ENCODE assay signal across 8 cellular contexts in the genomic region with DNA sequence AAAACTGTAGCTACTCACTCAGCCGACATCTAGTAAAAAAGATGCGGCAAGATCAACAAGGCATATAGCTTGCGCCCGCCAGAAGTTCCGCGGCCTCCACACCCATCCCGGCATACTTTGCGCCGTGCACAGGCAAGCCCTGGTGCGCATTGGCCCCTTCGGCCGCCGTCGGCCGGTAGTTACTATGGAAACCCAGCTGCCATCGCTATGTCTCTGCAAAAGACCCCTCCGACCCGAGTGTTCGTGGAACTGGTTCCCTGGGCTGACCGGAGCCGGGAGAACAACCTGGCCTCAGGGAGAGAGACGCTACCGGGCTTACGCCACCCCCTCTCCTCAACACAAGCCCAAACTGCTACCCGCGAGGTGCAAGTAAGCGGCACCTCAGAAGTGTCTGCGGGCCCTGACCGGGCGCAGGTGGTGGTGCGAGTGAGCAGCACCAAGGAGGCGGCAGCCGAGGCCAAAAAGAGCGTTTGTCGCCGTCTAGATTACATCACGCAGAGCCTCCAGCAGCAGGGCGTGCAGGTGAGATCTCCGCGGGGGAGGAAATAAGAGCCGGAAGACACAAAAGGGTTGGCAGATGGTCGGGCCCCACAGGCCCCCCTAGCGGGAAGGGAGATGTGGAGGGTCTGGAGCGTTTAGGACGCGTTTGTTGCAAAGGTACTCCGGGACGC. TPM values are rescaled to one million over a fixed set of nuclear protein-coding genes. Genes with fewer than 3 reads are reported as not detected.
DNase-seq lines count a peak whose midpoint lies in the region; ATAC-seq and TF ChIP-seq lines count a peak whose summit lies in the region.

A gene with protein sequence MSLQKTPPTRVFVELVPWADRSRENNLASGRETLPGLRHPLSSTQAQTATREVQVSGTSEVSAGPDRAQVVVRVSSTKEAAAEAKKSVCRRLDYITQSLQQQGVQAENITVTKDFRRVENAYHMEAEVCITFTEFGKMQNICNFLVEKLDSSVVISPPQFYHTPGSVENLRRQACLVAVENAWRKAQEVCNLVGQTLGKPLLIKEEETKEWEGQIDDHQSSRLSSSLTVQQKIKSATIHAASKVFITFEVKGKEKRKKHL (plus strand): TSS at position 182 of the 671 bp plus-strand sequence. CDS start 26 bp downstream, at position 208.

- POLR2A ChIA-PET in RWPE1 (lab: Yijun Ruan, JAX; ENCODE audit: low non-redundant PET), result interaction anchor here (0.5 kb wide), 1 partner anchor 329 kb away, joined by 5 read pairs; no protein-coding TSS in a partner anchor

- H3K4me2 ChIP-seq in Karpas-422 (ENCODE audit: low read depth, low read length, poor library complexity, severe bottlenecking), result peak within 1 kb of the TSS; percentile 88
- peak within 1 kb of the TSS; percentile 87 for H3K4me2 ChIP-seq in neural progenitor cell

- H3K9me2 ChIP-seq in Karpas-422 (replicated peaks; ENCODE audit: insufficient read depth, low read length), result no peaks in the 10 kb centered on the region

- peaks cover 10% of the 10 kb centered on the region for H3K36me3 Mint-ChIP-seq in neural progenitor cell

- H4K20me1 ChIP-seq in Karpas-422 (ENCODE audit: insufficient read depth, low read depth, low read length), result no peaks in the 10 kb centered on the region
- H4K20me1 ChIP-seq in neural progenitor cell (ENCODE audit: low read depth), result no peaks in the 10 kb centered on the region

- CTCF ChIA-PET in RWPE1 (lab: Yijun Ruan, JAX), result interaction anchor here (0.6 to 0.7 kb wide), 2 partner anchors 41 to 57 kb away, joined by 3 to 4 read pairs; no protein-coding TSS in a partner anchor

- H3K27me3 ChIP-seq in Karpas-422 (ENCODE audit: low read length) (no peaks in the 10 kb centered on the region), foreskin keratinocyte (no peaks in the 10 kb centered on the region), neural progenitor cell (no peaks in the 10 kb centered on the region), stomach smooth muscle (ENCODE audit: control insufficient read depth in 1 of 2, insufficient read depth in 2 of 2, low read length in 2 of 2) (no peaks in the 10 kb centered on the region)

- peak within 1 kb of the TSS; percentile 89 for H2AFZ ChIP-seq in Karpas-422 (ENCODE audit: low read length)
- H2AFZ ChIP-seq in neural progenitor cell (replicated peaks), result peak within 1 kb of the TSS; percentile 94

- peak within 1 kb of the TSS; percentile 98 for H3K4me3 Mint-ChIP-seq in neural progenitor cell

- H3K79me2 ChIP-seq in Karpas-422 (ENCODE audit: low read length) (peaks cover 51% of the 10 kb centered on the region), neural progenitor cell (ENCODE audit: low read depth) (peaks cover 8% of the 10 kb centered on the region)

- H3K27ac Mint-ChIP-seq in neural progenitor cell, result peak within 1 kb of the TSS; percentile 96

- H3K27me3 Mint-ChIP-seq in neural progenitor cell (ENCODE audit: insufficient read depth, low read depth), result no peaks in the 10 kb centered on the region

- H3F3A ChIP-seq in neural progenitor cell (ENCODE audit: low read depth), result peaks cover 4% of the 10 kb centered on the region

- peaks cover 4% of the 10 kb centered on the region for H3K4me1 Mint-ChIP-seq in neural progenitor cell

- peak within 1 kb of the TSS; percentile 91 for H3K27ac ChIP-seq in Karpas-422 (ENCODE audit: low read length)
- peak within 1 kb of the TSS; percentile 85 for H3K27ac ChIP-seq in RWPE1
- H3K27ac ChIP-seq in foreskin keratinocyte, result peak within 1 kb of the TSS; percentile 68
- no peak within 1 kb of the TSS for H3K27ac ChIP-seq in neural progenitor cell
- H3K27ac ChIP-seq in stomach smooth muscle (ENCODE audit: low read length), result peak within 1 kb of the TSS; percentile 3

- H3K9ac ChIP-seq in Karpas-422 (ENCODE audit: low read length), result peak within 1 kb of the TSS; percentile 83
- H3K9ac ChIP-seq in neural progenitor cell, result no peak within 1 kb of the TSS
- peak within 1 kb of the TSS; percentile 84 for H3K9ac ChIP-seq in stomach smooth muscle (ENCODE audit: low read length in 2 of 2)

- DNase-seq in EL (peak; percentile 81), Karpas-422 (peak; percentile 96), RWPE1 (ENCODE audit: low spot score) (peak; percentile 71), foreskin keratinocyte (peak; percentile 69 to 82), neural progenitor cell (ENCODE audit: low spot score) (peak; percentile 84)
- peak; percentile 70 for DNase-seq in activated effector memory CD4-positive, alpha-beta T cell treated with Interleukin-2 at 50 U/mL for 16 hours

- peak within 1 kb of the TSS; percentile 90 for H3K4me3 ChIP-seq in Karpas-422 (ENCODE audit: low read length)
- peak within 1 kb of the TSS; percentile 69 for H3K4me3 ChIP-seq in neural progenitor cell
- H3K4me3 ChIP-seq in stomach smooth muscle (ENCODE audit: low read length in 2 of 2), result peak within 1 kb of the TSS; percentile 99

- no peaks in the 10 kb centered on the region for H3K9me3 Mint-ChIP-seq in neural progenitor cell

- no peaks in the 10 kb centered on the region for H3K9me3 ChIP-seq in Karpas-422 (ENCODE audit: low read length)
- H3K9me3 ChIP-seq in neural progenitor cell (ENCODE audit: low read depth), result no peaks in the 10 kb centered on the region
- no peaks in the 10 kb centered on the region for H3K9me3 ChIP-seq in stomach smooth muscle (ENCODE audit: control insufficient read depth in 2 of 2, low read length in 2 of 2)

- H3K4me1 ChIP-seq in Karpas-422 (ENCODE audit: low read length), result peaks cover 18% of the 10 kb centered on the region
- peaks cover 10% of the 10 kb centered on the region for H3K4me1 ChIP-seq in foreskin keratinocyte
- H3K4me1 ChIP-seq in neural progenitor cell, result no peaks in the 10 kb centered on the region
- H3K4me1 ChIP-seq in stomach smooth muscle (ENCODE audit: control insufficient read depth, insufficient read depth, low read length), result no peaks in the 10 kb centered on the region

- H3K36me3 ChIP-seq in Karpas-422 (ENCODE audit: insufficient read depth, low read length) (peaks cover 7% of the 10 kb centered on the region; the same call in 1 of the 2 replicates), neural progenitor cell (no peaks in the 10 kb centered on the region), stomach smooth muscle (ENCODE audit: control insufficient read depth in 2 of 2, insufficient read depth in 2 of 2, low read length in 2 of 2) (no peaks in the 10 kb centered on the region)

- TF ChIP-seq CTCF in RWPE1 (conservative IDR thresholded peaks at IDR 0.05; ENCODE audit: low read depth), result peak; percentile 38
- TF ChIP-seq CTCF in foreskin keratinocyte (conservative IDR thresholded peaks at IDR 0.05), result peak; percentile 10
- TF ChIP-seq CTCF in neural progenitor cell (IDR thresholded peaks at IDR 0.05), result peak; percentile 37

- ATAC-seq in GM21825 (IDR thresholded peaks at IDR 0.05; ENCODE audit: unreplicated experiment) (peak; percentile 96), foreskin keratinocyte (peak; percentile 96)

RNA-seq across cellular contexts. Expression of the gene that starts here (rescaled TPM):
- total RNA-seq in Karpas-422 (2014; rRNA removed; shearing (Covaris generic); ENCODE audit: low replicate concordance), result 10.1 and 16.5 TPM in 2 replicates
- 3.8 and 3.9 TPM in 2 replicates for total RNA-seq in foreskin keratinocyte
- 1.9 and 2.0 TPM in 2 replicates for polyA plus RNA-seq in foreskin keratinocyte
- 9.3 and 13.8 TPM in 2 replicates for total RNA-seq in neural progenitor cell (ENCODE audit: low replicate concordance)
